8 cellular contexts compared by ENCODE assay signal in genomic region chrX:106964290-106964689, GRCh38. TPM values are rescaled to one million over a fixed set of nuclear protein-coding genes. Genes with fewer than 3 reads are reported as not detected.
"Had no signal": no experiment of that assay in that cellular context is flagged by ENCODE, and none has a peak within 500 bp of the region (broad histone marks: within the 10 kb centered on the region; RNA-seq: fewer than 3 reads in every experiment).

No MANE protein-coding gene starts in this region.

- H3K27me3 Mint-ChIP-seq: IgD-negative memory B cell had no signal

- DNase-seq: IMR-90, KBM-7, KG1 had no signal

- ATAC-seq: HepG2, K562 had no signal

- FAIRE-seq: HTR-8/SVneo, K562 had no signal

- H3K9me3 Mint-ChIP-seq: IgD-negative memory B cell had no signal

- H3K4me3 Mint-ChIP-seq: IgD-negative memory B cell had no signal

- H3K27ac ChIP-seq: HL-60 had no signal

- H3K4me3 ChIP-seq: K562 had no signal

- H3K27ac Mint-ChIP-seq: IgD-negative memory B cell had no signal

RNA-seq across cellular contexts. Expression of gene CLDN2, which starts 44.1 kb away (rescaled TPM):
- total RNA-seq: IMR-90, K562 had no signal
- polyA plus RNA-seq: IgD-negative memory B cell, K562 had no signal
